1 cellular context compared by ENCODE assay signal in the genomic region with DNA sequence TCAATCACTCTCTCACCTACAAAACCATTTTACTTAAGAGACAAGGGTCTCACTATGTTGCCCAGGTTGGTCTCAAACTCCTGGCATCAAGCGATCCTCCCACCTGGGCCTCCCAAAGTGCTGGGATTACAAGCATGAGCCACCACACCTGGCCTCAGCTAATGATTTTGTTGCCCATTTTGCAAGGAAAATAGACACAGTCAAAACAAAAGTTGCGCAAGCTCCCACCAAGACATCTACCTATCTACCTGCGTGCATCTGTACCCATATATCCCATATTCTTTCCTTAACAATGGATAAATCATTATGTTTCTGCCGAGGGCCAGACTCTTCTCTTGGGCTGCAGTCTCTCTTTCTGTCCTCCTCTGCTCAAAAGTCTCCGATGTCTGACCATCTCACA.
TF ChIP-seq lines count a peak whose summit lies in the region.

No MANE protein-coding gene starts in this region.

TF ChIP-seq in IMR-90, 13 proteins besides CTCF, POLR2A, EP300 and RAD21:
- TF ChIP-seq RFX5 (IDR thresholded peaks at IDR 0.05; ENCODE audit: low read depth, low read length) (no peak), FOS (IDR thresholded peaks at IDR 0.05; ENCODE audit: low read depth, low read length) (no peak), BHLHE40 (IDR thresholded peaks at IDR 0.05; ENCODE audit: low read depth, low read length) (no peak), CEBPB (IDR thresholded peaks at IDR 0.05; ENCODE audit: low read depth, low read length) (peak; percentile 52), MAFK (IDR thresholded peaks at IDR 0.05; ENCODE audit: low read depth, low read length) (no peak), CHD1 (IDR thresholded peaks at IDR 0.05; ENCODE audit: low read depth, low read length) (no peak)
